9 cellular contexts compared by ENCODE assay signal in genomic region chrX:39814391-39814790, GRCh38.
DNase-seq lines count a peak whose midpoint lies in the region; ATAC-seq, FAIRE-seq and TF ChIP-seq lines count a peak whose summit lies in the region.
"Had no signal": no experiment of that assay in that cellular context is flagged by ENCODE, and none has a peak within 500 bp of the region (broad histone marks: within the 10 kb centered on the region; RNA-seq: fewer than 3 reads in every experiment).

No MANE protein-coding gene starts in this region.

- TF ChIP-seq CTCF in AG09309 (IDR thresholded peaks at IDR 0.05; ENCODE audit: control insufficient read depth, insufficient read depth, low read depth, low read length, missing control alignments) (peak; percentile 54), GM13977 (IDR thresholded peaks at IDR 0.05; ENCODE audit: extremely low read depth, insufficient read depth, missing control alignments) (peak; percentile 59), OCI-LY3 (IDR thresholded peaks at IDR 0.05; ENCODE audit: low read depth, low read length) (peak; percentile 70), K562 (IDR thresholded peaks at IDR 0.05 in 2 of 3, conservative IDR thresholded peaks at IDR 0.05 in 1 of 3; ENCODE audit: insufficient read depth in 2 of 3, low read depth in 1 of 3, low read length in 3 of 3) (peak in 2 of 3 experiments; percentile 46 to 56; a peak in 3 of 6 replicates), HepG2 (CRISPR knock-in tag; IDR thresholded peaks at IDR 0.05) (peak; percentile 30; the same call in 1 of the 2 replicates)

- H3K4me2 ChIP-seq in OCI-LY3 (ENCODE audit: low read length) (no peak overlapping the region), K562 (ENCODE audit: insufficient read depth, low read length) (no peak overlapping the region), HepG2 (ENCODE audit: low read depth, low read length) (no peak overlapping the region)

- H3K9me1 ChIP-seq in K562 (ENCODE audit: control insufficient read depth, insufficient read depth, low read length), result no peaks in the 10 kb centered on the region

- H3K79me2 ChIP-seq in OCI-LY3 (ENCODE audit: low read length) (no peaks in the 10 kb centered on the region), K562 (ENCODE audit: control insufficient read depth, insufficient read depth, low read length) (no peaks in the 10 kb centered on the region), HepG2 (ENCODE audit: insufficient read depth, low read length) (no peaks in the 10 kb centered on the region)

- POLR2A ChIA-PET in K562 (lab: Yijun Ruan, JAX) (no interaction called here), HepG2 (lab: Yijun Ruan, JAX) (no interaction called here)

- no peak for DNase-seq in AG09309 (ENCODE audit: low read depth)
- peak; percentile 48 for DNase-seq in GM13977 (ENCODE audit: low spot score)
- DNase-seq in K562 (ENCODE audit: extremely low read depth in 1 of 4, low spot score in 3 of 4), result peak; percentile 34 to 53 (median 40)
- DNase-seq in HepG2 (ENCODE audit: low spot score), result no peak
- DNase-seq in NCI-H446 (lab: John Stamatoyannopoulos, UW), result no peak

- H4K20me1 ChIP-seq in OCI-LY3 (ENCODE audit: insufficient read depth, low read length), result no peaks in the 10 kb centered on the region
- no peaks in the 10 kb centered on the region for H4K20me1 ChIP-seq in K562 (replicated peaks; ENCODE audit: control insufficient read depth, insufficient read depth, low read length)
- H4K20me1 ChIP-seq in HepG2 (ENCODE audit: insufficient read depth, low read length), result no peaks in the 10 kb centered on the region

- H3K27ac ChIP-seq in OCI-LY3 (ENCODE audit: low read length) (no peak overlapping the region), K562 (ENCODE audit: extremely low read depth, low read depth, low read length) (no peak overlapping the region), HepG2 (ENCODE audit: extremely low read length, insufficient read depth, low read length) (no peak overlapping the region)
- H3K27ac ChIP-seq: epithelial cell of prostate had no signal

- H3K4me3 ChIP-seq in AG09309 (ENCODE audit: control insufficient read depth, low read depth, low read length) (no peak overlapping the region), OCI-LY3 (ENCODE audit: low read length) (no peak overlapping the region), K562 (no peak overlapping the region), HepG2 (replicated peaks in 1 of 3; ENCODE audit: insufficient read depth in 1 of 3, low read depth in 2 of 3, low read length in 3 of 3) (no peak overlapping the region)

- H2AFZ ChIP-seq in OCI-LY3 (ENCODE audit: low read depth, low read length) (no peak overlapping the region), K562 (ENCODE audit: low read depth, low read length) (no peak overlapping the region), HepG2 (ENCODE audit: low read length) (no peak overlapping the region)

- in situ Hi-C loops in GM13977 (cut with MboI; ENCODE audit: low pct_unique_long_range_greater_than_20kb, low sequenced_read_pairs, unreplicated experiment), result no loop called here
- in situ Hi-C loops in K562 (cut with MboI), result no loop called here
- in situ Hi-C loops in HepG2 (cut with HindIII; ENCODE audit: extremely low pct_ligation_motif_present, low pct_unique_long_range_greater_than_20kb), result no loop called here

- WGBS in K562 (ENCODE audit: insufficient coverage, low coverage, missing lambda C conversion rate), result 16% methylated on average over 4 of the region's 4 CpGs
- WGBS in HepG2 (ENCODE audit: low lambda C conversion rate), result 25% methylated on average over 4 of the region's 4 CpGs

- peak; percentile 29 to 68; a peak in 3 of 4 replicates for TF ChIP-seq RAD21 in K562 (CRISPR knock-in tag; conservative IDR thresholded peaks at IDR 0.05 in 1 of 2, IDR thresholded peaks at IDR 0.05 in 1 of 2)
- no peak for TF ChIP-seq RAD21 in HepG2 (CRISPR knock-in tag; IDR thresholded peaks at IDR 0.05)

- CTCF ChIA-PET in K562 (lab: Yijun Ruan, JAX; ENCODE audit: low intra/inter-chr PET ratio) (no interaction called here), HepG2 (lab: Yijun Ruan, JAX; ENCODE audit: low intra/inter-chr PET ratio, low total read pairs) (no interaction called here)

- H3K9me3 ChIP-seq in OCI-LY3 (ENCODE audit: insufficient read depth, low read length) (no peaks in the 10 kb centered on the region), K562 (replicated peaks; ENCODE audit: control insufficient read depth, insufficient read depth, low read depth, low read length) (no peaks in the 10 kb centered on the region), HepG2 (ENCODE audit: low read length) (no peaks in the 10 kb centered on the region)

- ATAC-seq in K562 (peak; percentile 56), HepG2 (no peak), HG03571 (IDR thresholded peaks at IDR 0.05; ENCODE audit: unreplicated experiment) (no peak), GM21619 (IDR thresholded peaks at IDR 0.05; ENCODE audit: unreplicated experiment) (no peak)

- H3K27me3 ChIP-seq in OCI-LY3 (ENCODE audit: low read depth, low read length) (peaks cover 11% of the 10 kb centered on the region), K562 (ENCODE audit: control insufficient read depth in 2 of 2, insufficient read depth in 2 of 2, low read length in 2 of 2) (no peaks in the 10 kb centered on the region), HepG2 (ENCODE audit: control insufficient read depth in 1 of 2, insufficient read depth in 2 of 2, low read length in 2 of 2) (peaks cover 0 to 2% of the 10 kb centered on the region in 2 experiments; a peak in 2 of 5 replicates)

- H3K4me1 ChIP-seq in OCI-LY3 (ENCODE audit: low read length) (peaks cover 26% of the 10 kb centered on the region), K562 (replicated peaks in 1 of 2; ENCODE audit: control insufficient read depth in 2 of 2, insufficient read depth in 2 of 2, low read length in 2 of 2) (peaks cover 10 to 28% of the 10 kb centered on the region in 2 experiments), HepG2 (ENCODE audit: insufficient read depth, low read length) (peaks cover 11% of the 10 kb centered on the region; the same call in 1 of the 2 replicates)

- no peak for FAIRE-seq in K562 (lab: Jason Lieb, UNC)
- no peak for FAIRE-seq in HepG2 (lab: Jason Lieb, UNC)

- TF ChIP-seq EP300 in K562 (IDR thresholded peaks at IDR 0.05; ENCODE audit: low read length) (no peak), HepG2 (IDR thresholded peaks at IDR 0.05; ENCODE audit: low read depth in 2 of 2, low read length in 2 of 2) (no peak), HepG2 (CRISPR knock-in tag; IDR thresholded peaks at IDR 0.05; ENCODE audit: borderline replicate concordance) (no peak)

- no TSS peak for BruUV-seq in K562 (replicated peaks; lab: Mats Ljungman, UMichigan)
- BruUV-seq in HepG2 (replicated peaks; lab: Mats Ljungman, UMichigan), result no TSS peak

- H3K36me3 ChIP-seq in OCI-LY3 (replicated peaks; ENCODE audit: low read depth, low read length) (no peaks in the 10 kb centered on the region), K562 (ENCODE audit: control insufficient read depth, insufficient read depth, low read length) (no peaks in the 10 kb centered on the region), HepG2 (replicated peaks in 1 of 2; ENCODE audit: control insufficient read depth in 1 of 2, insufficient read depth in 2 of 2, low read length in 2 of 2) (no peaks in the 10 kb centered on the region)

- H3K9ac ChIP-seq in OCI-LY3 (ENCODE audit: low read length), result 0 out of 2 replicates have a peak overlapping the region, but pooled peaks have one; percentile 32
- no peak overlapping the region for H3K9ac ChIP-seq in K562 (ENCODE audit: insufficient read depth in 1 of 2, low read depth in 2 of 2, low read length in 2 of 2)
- no peak overlapping the region for H3K9ac ChIP-seq in HepG2 (ENCODE audit: insufficient read depth, low read depth, low read length)

- intact Hi-C loops in K562 (cut with micrococcal nuclease), result loop anchor here (5.0 to 10.0 kb wide), 2 partner anchors 162 to 450 kb away; no protein-coding TSS in a partner anchor
- intact Hi-C loops in HepG2 (cut with micrococcal nuclease; ENCODE audit: unreplicated experiment), result no loop called here

- TF ChIP-seq POLR2A in K562 (conservative IDR thresholded peaks at IDR 0.05) (no peak), HepG2 (IDR thresholded peaks at IDR 0.05; ENCODE audit: insufficient read depth in 1 of 2, low read depth in 2 of 2, low read length in 2 of 2) (no peak)

TF ChIP-seq in K562, 482 proteins besides CTCF, POLR2A, EP300 and RAD21 (continues in another document):
- TF ChIP-seq KLF13 (tag; IDR thresholded peaks at IDR 0.05; ENCODE audit: borderline replicate concordance, low read depth), result no peak
- TF ChIP-seq GATA2 (CRISPR knock-in tag; IDR thresholded peaks at IDR 0.05), result no peak
- no peak for TF ChIP-seq DACH1 (IDR thresholded peaks at IDR 0.05; ENCODE audit: partially characterized antibody)
- TF ChIP-seq BCOR (IDR thresholded peaks at IDR 0.05), result no peak

TF ChIP-seq in HepG2, 621 proteins besides CTCF, POLR2A, EP300 and RAD21:
- 0 out of 2 replicates have a peak, but pooled peaks have one; percentile 8 for TF ChIP-seq SMC3 (IDR thresholded peaks at IDR 0.05; ENCODE audit: low read length)
- TF ChIP-seq ATF5 (CRISPR knock-in tag; IDR thresholded peaks at IDR 0.05; ENCODE audit: low read depth), result no peak
- TF ChIP-seq E2F1 (CRISPR knock-in tag; IDR thresholded peaks at IDR 0.05), result no peak
- TF ChIP-seq STAG1 (CRISPR knock-in tag; IDR thresholded peaks at IDR 0.05), result peak; percentile 43

Comparison
In these comparisons a context has a peak if more than half of its experiments do, and no peak if none do; other contexts are left out.
1. DNase-seq: peak in GM13977 (single experiment) and K562 (4 of 4); none in AG09309 (single experiment), HepG2 (single experiment) and NCI-H446 (0 of 2).
2. Peak in every context shown above with its lines, with median percentiles within 50 percentile points of each other: CTCF ChIP-seq.